8 cellular contexts compared by ENCODE assay signal in genomic region chr19:38142176-38143035, GRCh38.
A peak's percentile ranks its signal among the peaks of the same experiment; 100 is the strongest.
DNase-seq lines count a peak whose midpoint lies in the region; ATAC-seq and TF ChIP-seq lines count a peak whose summit lies in the region.

No MANE protein-coding gene starts in this region.

- peaks cover 12% of the 10 kb centered on the region for H3K36me3 Mint-ChIP-seq in nephron progenitor cell (ENCODE audit: low read depth)

- TF ChIP-seq POLR2A in transverse colon (IDR thresholded peaks at IDR 0.05): no peak

- H3K27me3 ChIP-seq in transverse colon: no peaks in the 10 kb centered on the region

- H3K27ac Mint-ChIP-seq in nephron progenitor cell: peak overlapping the region; percentile 87

- TF ChIP-seq EP300 in transverse colon (IDR thresholded peaks at IDR 0.05; ENCODE audit: low read depth): no peak

- DNase-seq in AG08396 (ENCODE audit: low spot score) (peak; percentile 77), GM20000 (ENCODE audit: low spot score) (peak; percentile 58), NCI-H524 treated with DMSO at 0.1 percent for 48 hours (lab: John Stamatoyannopoulos, UW) (peak; percentile 7), fibroblast of mammary gland (ENCODE audit: low read depth) (peak; percentile 51), nephron progenitor cell (peak; percentile 78), transverse colon (peak; percentile 15)
- peak; percentile 69 for DNase-seq in activated CD8-positive, alpha-beta memory T cell treated with anti-CD3 and anti-CD28 coated beads, Interleukin-2, amount 50 U/mL, for 48 hours

- WGBS in transverse colon (ENCODE audit: low coverage in 1 of 2), 2 donors: 72 to 75% methylated on average over 5 to 17 of the region's 17 CpGs

- ATAC-seq in GM19395 (IDR thresholded peaks at IDR 0.05; ENCODE audit: unreplicated experiment): no peak

- TF ChIP-seq CTCF in GM20000 (IDR thresholded peaks at IDR 0.05; ENCODE audit: extremely low read depth, missing control alignments): peak; percentile 40
- peak; percentile 89 for TF ChIP-seq CTCF in fibroblast of mammary gland (conservative IDR thresholded peaks at IDR 0.05; ENCODE audit: control insufficient read depth, insufficient read depth, low read depth, low read length)
- peak; percentile 83 for TF ChIP-seq CTCF in nephron progenitor cell (IDR thresholded peaks at IDR 0.05)
- peak; percentile 35 to 47 (median 44) for TF ChIP-seq CTCF in transverse colon (IDR thresholded peaks at IDR 0.05)

- H3K27ac ChIP-seq in transverse colon: no peak overlapping the region

- no peaks in the 10 kb centered on the region for H3K4me1 ChIP-seq in transverse colon

- H3K4me1 Mint-ChIP-seq in nephron progenitor cell: peaks cover 27% of the 10 kb centered on the region

- no peaks in the 10 kb centered on the region for H3K9me3 ChIP-seq in transverse colon

- H3K4me3 Mint-ChIP-seq in nephron progenitor cell: no peak overlapping the region

- in situ Hi-C loops in transverse colon (cut with MboI; ENCODE audit: low pct_ligation_motif_present in 1 of 4, low pct_unique_long_range_greater_than_20kb in 1 of 4, low sequenced_read_pairs in 3 of 4): no loop called here

- H3K4me3 ChIP-seq in fibroblast of mammary gland (ENCODE audit: control insufficient read depth, low read depth, low read length) (no peak overlapping the region), transverse colon (no peak overlapping the region)

- no peaks in the 10 kb centered on the region for H3K9me3 Mint-ChIP-seq in nephron progenitor cell

- intact Hi-C loops in transverse colon (cut with DNase I; ENCODE audit: low total_unique reads): no loop called here

- H3K36me3 ChIP-seq in transverse colon: peaks cover 0 to 7% (median 2%) of the 10 kb centered on the region in 4 donors

- peaks cover 5% of the 10 kb centered on the region for H3K27me3 Mint-ChIP-seq in nephron progenitor cell (ENCODE audit: low read depth, poor library complexity)

Comparison
In these comparisons a context has a peak if more than half of its experiments do, and no peak if none do; other contexts are left out.
1. DNase-seq: peak in every context shown above with its lines; median percentile 78 in nephron progenitor cell; 77 in AG08396; 69 in activated CD8-positive, alpha-beta memory T cell treated with anti-CD3 and anti-CD28 coated beads, Interleukin-2, amount 50 U/mL, for 48 hours; 58 in GM20000; 51 in fibroblast of mammary gland; 15 in transverse colon; 7 in NCI-H524 treated with DMSO at 0.1 percent for 48 hours.